In the genomic region with DNA sequence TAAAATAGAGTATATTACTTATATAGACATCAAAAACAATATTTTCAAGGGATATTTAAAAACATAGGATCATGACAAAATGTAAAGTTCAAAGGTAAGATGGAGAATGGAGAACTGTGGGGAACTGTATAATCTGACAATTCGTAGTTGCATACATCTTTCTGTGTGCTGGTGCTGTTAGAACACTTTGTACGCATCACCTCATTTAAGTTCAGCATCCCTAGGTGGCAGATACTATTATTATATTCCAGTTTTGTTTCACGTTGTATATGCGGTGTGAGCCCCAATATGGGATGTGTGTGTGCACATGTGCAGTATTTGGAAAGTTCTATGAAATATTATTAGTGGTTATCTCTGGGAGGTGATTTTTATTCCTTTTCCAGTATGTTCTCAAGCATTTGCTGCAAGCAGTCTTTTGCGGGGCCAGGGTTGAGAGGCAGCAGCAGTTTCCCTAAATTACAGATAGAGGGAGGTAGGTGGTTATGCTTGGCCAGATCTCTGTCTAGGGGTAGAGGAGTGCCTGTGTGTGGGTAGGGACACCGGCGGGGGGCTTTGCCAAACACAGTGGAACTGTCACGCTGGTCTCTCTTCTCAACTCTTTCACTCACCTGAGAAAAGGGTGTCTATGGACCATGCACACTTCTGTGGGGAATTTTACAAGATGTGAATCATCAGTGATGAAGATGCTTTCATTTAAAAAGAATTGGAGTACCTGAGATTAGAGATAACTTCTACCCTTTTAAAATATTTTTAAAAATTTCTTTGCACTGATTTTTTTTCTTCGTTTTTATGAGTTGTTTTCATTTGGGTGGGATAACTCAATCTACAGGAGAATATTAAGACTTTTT, we compare ENCODE assay signal across 8 cellular contexts. TPM values are rescaled to one million over a fixed set of nuclear protein-coding genes. Genes with fewer than 3 reads are reported as not detected.
A peak's percentile ranks its signal among the peaks of the same experiment; 100 is the strongest.
DNase-seq lines count a peak whose midpoint lies in the region; ATAC-seq and TF ChIP-seq lines count a peak whose summit lies in the region.

No MANE protein-coding gene starts in this region.

- H3F3A ChIP-seq in smooth muscle cell (ENCODE audit: low read depth) = peaks cover 11% of the 10 kb centered on the region

- no peak overlapping the region for H3K27ac ChIP-seq in smooth muscle cell (ENCODE audit: low read depth)
- no peak overlapping the region for H3K27ac ChIP-seq in vagina

- intact Hi-C loops in left cardiac atrium (cut with DNase I) = loop anchor here (5.0 to 10.0 kb wide), 4 partner anchors 123 to 365 kb away; no protein-coding TSS in a partner anchor
- intact Hi-C loops in vagina (cut with DNase I) = loop anchor here (5.0 to 10.0 kb wide), 3 partner anchors 125 to 365 kb away; no protein-coding TSS in a partner anchor

- H3K9me3 ChIP-seq in smooth muscle cell (replicated peaks; ENCODE audit: low read depth) (no peaks in the 10 kb centered on the region), vagina (no peaks in the 10 kb centered on the region)

- H3K27me3 ChIP-seq in smooth muscle cell (ENCODE audit: low read depth) (no peaks in the 10 kb centered on the region), vagina (no peaks in the 10 kb centered on the region)

- 44% methylated on average over 9 of the region's 9 CpGs for WGBS in smooth muscle cell (ENCODE audit: low lambda C conversion rate)

- H3K4me1 ChIP-seq in smooth muscle cell (ENCODE audit: low read depth) = peaks cover 8% of the 10 kb centered on the region
- peaks cover 5% of the 10 kb centered on the region for H3K4me1 ChIP-seq in vagina

- no peak overlapping the region for H3K4me3 ChIP-seq in smooth muscle cell
- H3K4me3 ChIP-seq in vagina = no peak overlapping the region

- no peaks in the 10 kb centered on the region for H3K79me2 ChIP-seq in smooth muscle cell (ENCODE audit: low read depth)

- H3K36me3 Mint-ChIP-seq in activated T-cell treated with anti-CD3 and anti-CD28 coated beads, Interleukin-2, amount 50 U/mL, for 4 hours (ENCODE audit: insufficient read depth) = no peaks in the 10 kb centered on the region

- TF ChIP-seq POLR2A in vagina (IDR thresholded peaks at IDR 0.05) = no peak

- H3K4me1 Mint-ChIP-seq in activated T-cell treated with anti-CD3 and anti-CD28 coated beads, Interleukin-2, amount 50 U/mL, for 4 hours (ENCODE audit: low read depth) = peaks cover 11% of the 10 kb centered on the region

- ATAC-seq in GM21619 (IDR thresholded peaks at IDR 0.05; ENCODE audit: unreplicated experiment) = peak; percentile 62
- peak; percentile 82 to 86 for ATAC-seq in activated T-cell treated with anti-CD3 and anti-CD28 coated beads, Interleukin-2, amount 50 U/mL, for 4 hours
- peak; percentile 64 to 67 for ATAC-seq in left cardiac atrium

- TF ChIP-seq CTCF in smooth muscle cell (IDR thresholded peaks at IDR 0.05; ENCODE audit: borderline replicate concordance, insufficient read depth, poor library complexity, severe bottlenecking) (peak; percentile 36), vagina (IDR thresholded peaks at IDR 0.05) (peak in 1 of 3 experiments; percentile 22)

- DNase-seq in D341Med (ENCODE audit: low spot score) (peak; percentile 64), NCI-H524 (lab: John Stamatoyannopoulos, UW) (peak; percentile 72 to 81), left cardiac atrium (no peak), smooth muscle cell (lab: John Stamatoyannopoulos, UW; ENCODE audit: unreplicated experiment) (no peak), kidney glomerular epithelial cell (lab: John Stamatoyannopoulos, UW) (no peak), vagina (ENCODE audit: extremely low spot score in 2 of 2) (no peak)
- peak; percentile 20 for DNase-seq in activated T-cell treated with anti-CD3 and anti-CD28 coated beads, Interleukin-2, amount 50 U/mL, for 4 hours

- no peaks in the 10 kb centered on the region for H3K9me3 Mint-ChIP-seq in activated T-cell treated with anti-CD3 and anti-CD28 coated beads, Interleukin-2, amount 50 U/mL, for 4 hours

- no peaks in the 10 kb centered on the region for H3K36me3 ChIP-seq in smooth muscle cell (ENCODE audit: low read depth)
- no peaks in the 10 kb centered on the region for H3K36me3 ChIP-seq in vagina

- no peaks in the 10 kb centered on the region for H4K20me1 ChIP-seq in smooth muscle cell (ENCODE audit: low read depth)

- no peak overlapping the region for H2AFZ ChIP-seq in smooth muscle cell (ENCODE audit: low read depth)

- no peak overlapping the region for H3K4me2 ChIP-seq in smooth muscle cell

- H3K4me3 Mint-ChIP-seq in activated T-cell treated with anti-CD3 and anti-CD28 coated beads, Interleukin-2, amount 50 U/mL, for 4 hours = no peak overlapping the region

- H3K27me3 Mint-ChIP-seq in activated T-cell treated with anti-CD3 and anti-CD28 coated beads, Interleukin-2, amount 50 U/mL, for 4 hours (ENCODE audit: low read depth) = no peaks in the 10 kb centered on the region

- H3K9ac ChIP-seq in smooth muscle cell (ENCODE audit: low read depth) = no peak overlapping the region

RNA-seq across cellular contexts. Expression of gene ALOX5AP, which starts 55.6 kb away (rescaled TPM):
- total RNA-seq in activated T-cell treated with anti-CD3 and anti-CD28 coated beads, Interleukin-2, amount 50 U/mL, for 4 hours = 1 to 10 TPM; 5.7 to 8.4 (median 7.1) TPM
- total RNA-seq in left cardiac atrium (10 to 100 TPM; 12.8 to 26.9 TPM), smooth muscle cell (2.6 TPM in 1 of 2 replicates, not detected in the other), vagina (33.6 TPM)
- polyA plus RNA-seq in smooth muscle cell = 0.22 and 0.85 TPM in 2 replicates

Comparison
In these comparisons a context has a peak if more than half of its experiments do, and no peak if none do; other contexts are left out.
1. DNase-seq: peak in D341Med (single experiment), NCI-H524 (2 of 2) and activated T-cell treated with anti-CD3 and anti-CD28 coated beads, Interleukin-2, amount 50 U/mL, for 4 hours (single experiment); none in left cardiac atrium (single experiment), smooth muscle cell (single experiment), kidney glomerular epithelial cell (single experiment) and vagina (0 of 2).
2. Peak in every context shown above with its lines, with median percentiles within 50 percentile points of each other: ATAC-seq.